In the genomic region with DNA sequence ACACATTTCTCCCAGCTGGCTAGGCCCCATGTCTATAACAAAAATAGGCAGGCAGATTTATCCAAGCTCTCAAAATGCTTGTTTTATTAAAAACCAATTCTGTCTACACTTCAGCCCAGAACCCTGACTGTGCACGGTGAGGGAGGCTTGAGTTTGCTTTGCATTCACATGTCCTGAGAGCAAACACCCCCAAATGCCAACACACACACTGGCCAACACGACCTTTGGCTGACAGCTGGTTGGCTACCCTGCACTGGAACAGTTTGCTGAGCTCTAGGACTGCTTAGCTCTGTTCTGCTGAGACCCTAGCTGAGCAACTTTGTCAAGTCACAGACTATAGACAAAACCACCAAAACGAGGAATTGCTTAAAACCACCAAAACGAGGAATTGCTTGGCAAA, we compare ENCODE assay signal across 1 cellular context.
A peak's percentile ranks its signal among the peaks of the same experiment; 100 is the strongest.
TF ChIP-seq lines count a peak whose summit lies in the region.

No MANE protein-coding gene starts in this region.

TF ChIP-seq in HepG2, 621 proteins besides CTCF, POLR2A, EP300 and RAD21 (continued from another document and continues in another):
- TF ChIP-seq, protein P1, sequence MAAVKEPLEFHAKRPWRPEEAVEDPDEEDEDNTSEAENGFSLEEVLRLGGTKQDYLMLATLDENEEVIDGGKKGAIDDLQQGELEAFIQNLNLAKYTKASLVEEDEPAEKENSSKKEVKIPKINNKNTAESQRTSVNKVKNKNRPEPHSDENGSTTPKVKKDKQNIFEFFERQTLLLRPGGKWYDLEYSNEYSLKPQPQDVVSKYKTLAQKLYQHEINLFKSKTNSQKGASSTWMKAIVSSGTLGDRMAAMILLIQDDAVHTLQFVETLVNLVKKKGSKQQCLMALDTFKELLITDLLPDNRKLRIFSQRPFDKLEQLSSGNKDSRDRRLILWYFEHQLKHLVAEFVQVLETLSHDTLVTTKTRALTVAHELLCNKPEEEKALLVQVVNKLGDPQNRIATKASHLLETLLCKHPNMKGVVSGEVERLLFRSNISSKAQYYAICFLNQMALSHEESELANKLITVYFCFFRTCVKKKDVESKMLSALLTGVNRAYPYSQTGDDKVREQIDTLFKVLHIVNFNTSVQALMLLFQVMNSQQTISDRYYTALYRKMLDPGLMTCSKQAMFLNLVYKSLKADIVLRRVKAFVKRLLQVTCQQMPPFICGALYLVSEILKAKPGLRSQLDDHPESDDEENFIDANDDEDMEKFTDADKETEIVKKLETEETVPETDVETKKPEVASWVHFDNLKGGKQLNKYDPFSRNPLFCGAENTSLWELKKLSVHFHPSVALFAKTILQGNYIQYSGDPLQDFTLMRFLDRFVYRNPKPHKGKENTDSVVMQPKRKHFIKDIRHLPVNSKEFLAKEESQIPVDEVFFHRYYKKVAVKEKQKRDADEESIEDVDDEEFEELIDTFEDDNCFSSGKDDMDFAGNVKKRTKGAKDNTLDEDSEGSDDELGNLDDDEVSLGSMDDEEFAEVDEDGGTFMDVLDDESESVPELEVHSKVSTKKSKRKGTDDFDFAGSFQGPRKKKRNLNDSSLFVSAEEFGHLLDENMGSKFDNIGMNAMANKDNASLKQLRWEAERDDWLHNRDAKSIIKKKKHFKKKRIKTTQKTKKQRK (IDR thresholded peaks at IDR 0.05; ENCODE audit: low read length) = no peak
- no peak for TF ChIP-seq SSRP1 (CRISPR knock-in tag; IDR thresholded peaks at IDR 0.05)
- TF ChIP-seq U2AF2 (IDR thresholded peaks at IDR 0.05; ENCODE audit: low read depth, low read length) = no peak
- TF ChIP-seq ZNF567 (CRISPR knock-in tag; IDR thresholded peaks at IDR 0.05; ENCODE audit: borderline replicate concordance) = no peak
- 0 out of 2 replicates have a peak, but pooled peaks have one; percentile 24 for TF ChIP-seq ZNF629 (CRISPR knock-in tag; conservative IDR thresholded peaks at IDR 0.05)
- TF ChIP-seq NCOA5 (CRISPR knock-in tag; IDR thresholded peaks at IDR 0.05) = no peak
- TF ChIP-seq, protein P2, sequence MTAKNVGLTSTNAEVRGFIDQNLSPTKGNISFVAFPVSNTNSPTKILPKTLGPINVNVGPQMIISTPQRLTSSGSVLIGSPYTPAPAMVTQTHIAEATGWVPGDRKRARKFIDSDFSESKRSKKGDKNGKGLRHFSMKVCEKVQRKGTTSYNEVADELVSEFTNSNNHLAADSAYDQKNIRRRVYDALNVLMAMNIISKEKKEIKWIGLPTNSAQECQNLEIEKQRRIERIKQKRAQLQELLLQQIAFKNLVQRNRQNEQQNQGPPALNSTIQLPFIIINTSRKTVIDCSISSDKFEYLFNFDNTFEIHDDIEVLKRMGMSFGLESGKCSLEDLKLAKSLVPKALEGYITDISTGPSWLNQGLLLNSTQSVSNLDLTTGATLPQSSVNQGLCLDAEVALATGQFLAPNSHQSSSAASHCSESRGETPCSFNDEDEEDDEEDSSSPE (CRISPR knock-in tag; IDR thresholded peaks at IDR 0.05) = no peak
- TF ChIP-seq PCBP2 (optimal IDR thresholded peaks at IDR 0.05; ENCODE audit: low read depth, low read length, poor library complexity, severe bottlenecking) = no peak
- no peak for TF ChIP-seq ZNF34 (CRISPR knock-in tag; IDR thresholded peaks at IDR 0.05; ENCODE audit: borderline replicate concordance)
- TF ChIP-seq ZNF530 (CRISPR knock-in tag; IDR thresholded peaks at IDR 0.05; ENCODE audit: low read depth) = no peak
- TF ChIP-seq HNF4G (IDR thresholded peaks at IDR 0.05; ENCODE audit: borderline replicate concordance, low read depth, low read length) = peak; percentile 97
- TF ChIP-seq HNF4G (CRISPR knock-in tag; IDR thresholded peaks at IDR 0.05; ENCODE audit: borderline replicate concordance, low read depth) = peak; percentile 66; the same call in 1 of the 2 replicates
- TF ChIP-seq NFE2 (CRISPR knock-in tag; IDR thresholded peaks at IDR 0.05) = no peak
- TF ChIP-seq RARA (CRISPR knock-in tag; IDR thresholded peaks at IDR 0.05) = no peak
- TF ChIP-seq, protein P3, sequence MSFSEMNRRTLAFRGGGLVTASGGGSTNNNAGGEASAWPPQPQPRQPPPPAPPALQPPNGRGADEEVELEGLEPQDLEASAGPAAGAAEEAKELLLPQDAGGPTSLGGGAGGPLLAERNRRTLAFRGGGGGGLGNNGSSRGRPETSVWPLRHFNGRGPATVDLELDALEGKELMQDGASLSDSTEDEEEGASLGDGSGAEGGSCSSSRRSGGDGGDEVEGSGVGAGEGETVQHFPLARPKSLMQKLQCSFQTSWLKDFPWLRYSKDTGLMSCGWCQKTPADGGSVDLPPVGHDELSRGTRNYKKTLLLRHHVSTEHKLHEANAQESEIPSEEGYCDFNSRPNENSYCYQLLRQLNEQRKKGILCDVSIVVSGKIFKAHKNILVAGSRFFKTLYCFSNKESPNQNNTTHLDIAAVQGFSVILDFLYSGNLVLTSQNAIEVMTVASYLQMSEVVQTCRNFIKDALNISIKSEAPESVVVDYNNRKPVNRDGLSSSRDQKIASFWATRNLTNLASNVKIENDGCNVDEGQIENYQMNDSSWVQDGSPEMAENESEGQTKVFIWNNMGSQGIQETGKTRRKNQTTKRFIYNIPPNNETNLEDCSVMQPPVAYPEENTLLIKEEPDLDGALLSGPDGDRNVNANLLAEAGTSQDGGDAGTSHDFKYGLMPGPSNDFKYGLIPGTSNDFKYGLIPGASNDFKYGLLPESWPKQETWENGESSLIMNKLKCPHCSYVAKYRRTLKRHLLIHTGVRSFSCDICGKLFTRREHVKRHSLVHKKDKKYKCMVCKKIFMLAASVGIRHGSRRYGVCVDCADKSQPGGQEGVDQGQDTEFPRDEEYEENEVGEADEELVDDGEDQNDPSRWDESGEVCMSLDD (CRISPR knock-in tag; IDR thresholded peaks at IDR 0.05; ENCODE audit: borderline replicate concordance) = no peak
- no peak for TF ChIP-seq JARID2 (CRISPR knock-in tag; IDR thresholded peaks at IDR 0.05; ENCODE audit: insufficient replicate concordance)
- no peak for TF ChIP-seq ZBTB42 (CRISPR knock-in tag; IDR thresholded peaks at IDR 0.05)
- no peak for TF ChIP-seq TEAD2 (CRISPR knock-in tag; IDR thresholded peaks at IDR 0.05)
- peak; percentile 45; the same call in 1 of the 2 replicates for TF ChIP-seq KAT8 (CRISPR knock-in tag; IDR thresholded peaks at IDR 0.05)
- no peak for TF ChIP-seq ZNF543 (CRISPR knock-in tag; IDR thresholded peaks at IDR 0.05)
- TF ChIP-seq KDM1A (CRISPR knock-in tag; IDR thresholded peaks at IDR 0.05) = no peak
- 0 out of 2 replicates have a peak, but pooled peaks have one; percentile 38 for TF ChIP-seq KAT7 (CRISPR knock-in tag; IDR thresholded peaks at IDR 0.05; ENCODE audit: borderline replicate concordance)
- TF ChIP-seq, protein P4, sequence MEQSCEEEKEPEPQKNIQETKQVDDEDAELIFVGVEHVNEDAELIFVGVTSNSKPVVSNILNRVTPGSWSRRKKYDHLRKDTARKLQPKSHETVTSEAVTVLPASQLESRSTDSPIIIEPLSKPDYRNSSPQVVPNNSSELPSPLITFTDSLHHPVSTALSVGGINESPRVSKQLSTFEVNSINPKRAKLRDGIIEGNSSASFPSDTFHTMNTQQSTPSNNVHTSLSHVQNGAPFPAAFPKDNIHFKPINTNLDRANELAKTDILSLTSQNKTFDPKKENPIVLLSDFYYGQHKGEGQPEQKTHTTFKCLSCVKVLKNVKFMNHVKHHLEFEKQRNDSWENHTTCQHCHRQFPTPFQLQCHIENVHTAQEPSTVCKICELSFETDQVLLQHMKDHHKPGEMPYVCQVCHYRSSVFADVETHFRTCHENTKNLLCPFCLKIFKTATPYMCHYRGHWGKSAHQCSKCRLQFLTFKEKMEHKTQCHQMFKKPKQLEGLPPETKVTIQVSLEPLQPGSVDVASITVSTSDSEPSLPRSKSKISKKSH (CRISPR knock-in tag; IDR thresholded peaks at IDR 0.05; ENCODE audit: borderline replicate concordance) = no peak
- no peak for TF ChIP-seq ZNF207 (IDR thresholded peaks at IDR 0.05; ENCODE audit: borderline replicate concordance)
- TF ChIP-seq RBM39 (IDR thresholded peaks at IDR 0.05; ENCODE audit: low read depth, low read length, poor library complexity, severe bottlenecking) = no peak
- TF ChIP-seq SIN3B (IDR thresholded peaks at IDR 0.05; ENCODE audit: low read length) = no peak
- TF ChIP-seq MTA1 (CRISPR knock-in tag; IDR thresholded peaks at IDR 0.05; ENCODE audit: borderline replicate concordance) = no peak
- TF ChIP-seq SETDB1 (CRISPR knock-in tag; IDR thresholded peaks at IDR 0.05; ENCODE audit: borderline replicate concordance) = no peak
- no peak for TF ChIP-seq NR1H2 (CRISPR knock-in tag; IDR thresholded peaks at IDR 0.05; ENCODE audit: borderline replicate concordance, low read depth)
- no peak for TF ChIP-seq RELA (CRISPR knock-in tag; IDR thresholded peaks at IDR 0.05)
- no peak for TF ChIP-seq FOXM1 (CRISPR knock-in tag; IDR thresholded peaks at IDR 0.05)
- TF ChIP-seq, protein P5, sequence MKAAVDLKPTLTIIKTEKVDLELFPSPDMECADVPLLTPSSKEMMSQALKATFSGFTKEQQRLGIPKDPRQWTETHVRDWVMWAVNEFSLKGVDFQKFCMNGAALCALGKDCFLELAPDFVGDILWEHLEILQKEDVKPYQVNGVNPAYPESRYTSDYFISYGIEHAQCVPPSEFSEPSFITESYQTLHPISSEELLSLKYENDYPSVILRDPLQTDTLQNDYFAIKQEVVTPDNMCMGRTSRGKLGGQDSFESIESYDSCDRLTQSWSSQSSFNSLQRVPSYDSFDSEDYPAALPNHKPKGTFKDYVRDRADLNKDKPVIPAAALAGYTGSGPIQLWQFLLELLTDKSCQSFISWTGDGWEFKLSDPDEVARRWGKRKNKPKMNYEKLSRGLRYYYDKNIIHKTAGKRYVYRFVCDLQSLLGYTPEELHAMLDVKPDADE (CRISPR knock-in tag; IDR thresholded peaks at IDR 0.05) = no peak
- TF ChIP-seq PRMT3 (CRISPR knock-in tag; IDR thresholded peaks at IDR 0.05; ENCODE audit: borderline replicate concordance, low read depth) = no peak
- no peak for TF ChIP-seq NFATC3 (CRISPR knock-in tag; IDR thresholded peaks at IDR 0.05)
- TF ChIP-seq, protein P6, sequence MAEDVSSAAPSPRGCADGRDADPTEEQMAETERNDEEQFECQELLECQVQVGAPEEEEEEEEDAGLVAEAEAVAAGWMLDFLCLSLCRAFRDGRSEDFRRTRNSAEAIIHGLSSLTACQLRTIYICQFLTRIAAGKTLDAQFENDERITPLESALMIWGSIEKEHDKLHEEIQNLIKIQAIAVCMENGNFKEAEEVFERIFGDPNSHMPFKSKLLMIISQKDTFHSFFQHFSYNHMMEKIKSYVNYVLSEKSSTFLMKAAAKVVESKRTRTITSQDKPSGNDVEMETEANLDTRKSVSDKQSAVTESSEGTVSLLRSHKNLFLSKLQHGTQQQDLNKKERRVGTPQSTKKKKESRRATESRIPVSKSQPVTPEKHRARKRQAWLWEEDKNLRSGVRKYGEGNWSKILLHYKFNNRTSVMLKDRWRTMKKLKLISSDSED (CRISPR knock-in tag; IDR thresholded peaks at IDR 0.05) = no peak
- no peak for TF ChIP-seq ZNF703 (CRISPR knock-in tag; IDR thresholded peaks at IDR 0.05; ENCODE audit: borderline replicate concordance)
- TF ChIP-seq, protein P7, sequence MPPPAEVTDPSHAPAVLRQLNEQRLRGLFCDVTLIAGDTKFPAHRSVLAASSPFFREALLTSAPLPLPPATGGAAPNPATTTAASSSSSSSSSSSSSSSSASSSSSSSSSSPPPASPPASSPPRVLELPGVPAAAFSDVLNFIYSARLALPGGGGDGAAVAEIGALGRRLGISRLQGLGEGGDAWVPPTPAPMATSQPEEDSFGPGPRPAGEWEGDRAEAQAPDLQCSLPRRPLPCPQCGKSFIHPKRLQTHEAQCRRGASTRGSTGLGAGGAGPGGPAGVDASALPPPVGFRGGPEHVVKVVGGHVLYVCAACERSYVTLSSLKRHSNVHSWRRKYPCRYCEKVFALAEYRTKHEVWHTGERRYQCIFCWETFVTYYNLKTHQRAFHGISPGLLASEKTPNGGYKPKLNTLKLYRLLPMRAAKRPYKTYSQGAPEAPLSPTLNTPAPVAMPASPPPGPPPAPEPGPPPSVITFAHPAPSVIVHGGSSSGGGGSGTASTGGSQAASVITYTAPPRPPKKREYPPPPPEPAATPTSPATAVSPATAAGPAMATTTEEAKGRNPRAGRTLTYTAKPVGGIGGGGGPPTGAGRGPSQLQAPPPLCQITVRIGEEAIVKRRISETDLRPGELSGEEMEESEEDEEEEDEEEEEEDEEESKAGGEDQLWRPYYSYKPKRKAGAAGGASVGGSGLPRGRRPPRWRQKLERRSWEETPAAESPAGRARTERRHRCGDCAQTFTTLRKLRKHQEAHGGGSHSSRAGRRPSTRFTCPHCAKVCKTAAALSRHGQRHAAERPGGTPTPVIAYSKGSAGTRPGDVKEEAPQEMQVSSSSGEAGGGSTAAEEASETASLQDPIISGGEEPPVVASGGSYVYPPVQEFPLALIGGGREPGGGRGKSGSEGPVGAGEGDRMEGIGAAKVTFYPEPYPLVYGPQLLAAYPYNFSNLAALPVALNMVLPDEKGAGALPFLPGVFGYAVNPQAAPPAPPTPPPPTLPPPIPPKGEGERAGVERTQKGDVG (CRISPR knock-in tag; IDR thresholded peaks at IDR 0.05; ENCODE audit: borderline replicate concordance) = no peak
- TF ChIP-seq ZNF879 (CRISPR knock-in tag; IDR thresholded peaks at IDR 0.05) = no peak
- no peak for TF ChIP-seq SRF (IDR thresholded peaks at IDR 0.05; ENCODE audit: low read depth, low read length)
- TF ChIP-seq TP53 (CRISPR knock-in tag; conservative IDR thresholded peaks at IDR 0.05) = no peak
- no peak for TF ChIP-seq ZBTB38 (CRISPR knock-in tag; IDR thresholded peaks at IDR 0.05)
- TF ChIP-seq, protein P8, sequence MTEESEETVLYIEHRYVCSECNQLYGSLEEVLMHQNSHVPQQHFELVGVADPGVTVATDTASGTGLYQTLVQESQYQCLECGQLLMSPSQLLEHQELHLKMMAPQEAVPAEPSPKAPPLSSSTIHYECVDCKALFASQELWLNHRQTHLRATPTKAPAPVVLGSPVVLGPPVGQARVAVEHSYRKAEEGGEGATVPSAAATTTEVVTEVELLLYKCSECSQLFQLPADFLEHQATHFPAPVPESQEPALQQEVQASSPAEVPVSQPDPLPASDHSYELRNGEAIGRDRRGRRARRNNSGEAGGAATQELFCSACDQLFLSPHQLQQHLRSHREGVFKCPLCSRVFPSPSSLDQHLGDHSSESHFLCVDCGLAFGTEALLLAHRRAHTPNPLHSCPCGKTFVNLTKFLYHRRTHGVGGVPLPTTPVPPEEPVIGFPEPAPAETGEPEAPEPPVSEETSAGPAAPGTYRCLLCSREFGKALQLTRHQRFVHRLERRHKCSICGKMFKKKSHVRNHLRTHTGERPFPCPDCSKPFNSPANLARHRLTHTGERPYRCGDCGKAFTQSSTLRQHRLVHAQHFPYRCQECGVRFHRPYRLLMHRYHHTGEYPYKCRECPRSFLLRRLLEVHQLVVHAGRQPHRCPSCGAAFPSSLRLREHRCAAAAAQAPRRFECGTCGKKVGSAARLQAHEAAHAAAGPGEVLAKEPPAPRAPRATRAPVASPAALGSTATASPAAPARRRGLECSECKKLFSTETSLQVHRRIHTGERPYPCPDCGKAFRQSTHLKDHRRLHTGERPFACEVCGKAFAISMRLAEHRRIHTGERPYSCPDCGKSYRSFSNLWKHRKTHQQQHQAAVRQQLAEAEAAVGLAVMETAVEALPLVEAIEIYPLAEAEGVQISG (CRISPR knock-in tag; IDR thresholded peaks at IDR 0.05) = peak; percentile 58
- no peak for TF ChIP-seq SMAD1 (CRISPR knock-in tag; IDR thresholded peaks at IDR 0.05; ENCODE audit: borderline replicate concordance, low read depth)
- TF ChIP-seq ZNF547 (CRISPR knock-in tag; IDR thresholded peaks at IDR 0.05) = no peak
